In the genomic region with DNA sequence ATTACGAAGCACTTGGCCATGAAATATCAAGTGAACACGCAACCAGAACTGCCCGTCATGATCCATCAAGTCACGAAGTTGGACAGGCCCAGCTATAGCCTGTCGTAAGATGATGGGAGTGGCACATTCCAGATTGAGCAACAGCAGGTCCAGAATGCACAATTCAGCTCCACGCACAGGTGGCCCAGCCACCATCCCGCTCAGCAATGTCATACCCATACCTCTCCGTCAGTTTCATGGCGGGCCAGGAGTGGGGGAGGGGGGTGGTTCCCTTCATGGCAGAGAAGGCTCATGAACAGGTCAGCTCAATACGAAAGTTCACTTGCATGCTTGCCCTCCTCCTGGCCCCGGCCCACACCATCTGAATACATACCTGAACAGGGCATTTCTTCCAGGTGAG, we compare ENCODE assay signal across 37 cellular contexts. TPM values are rescaled to one million over a fixed set of nuclear protein-coding genes. Genes with fewer than 3 reads are reported as not detected.
"Had no signal": no experiment of that assay in that cellular context is flagged by ENCODE, and none has a peak within 500 bp of the region (broad histone marks: within the 10 kb centered on the region; RNA-seq: fewer than 3 reads in every experiment).

No MANE protein-coding gene starts in this region.

- FAIRE-seq: endometrium, endothelial cell of umbilical vein had no signal

- H3K9me3 ChIP-seq: adrenal gland, body of pancreas, colonic mucosa, esophagus squamous epithelium had no signal

- H3K4me3 ChIP-seq: adrenal gland, body of pancreas, cardiac muscle cell, colonic mucosa, esophagus squamous epithelium, gastroesophageal sphincter had no signal

- H3K27me3 ChIP-seq: adrenal gland, body of pancreas, cardiac muscle cell, colonic mucosa had no signal

- DNase-seq: activated B cell treated with CpG ODN at 0.5 μM for 24 hours; activated CD4-positive, alpha-beta T cell treated with anti-CD3 and anti-CD28 coated beads for 48 hours; activated CD4-positive, alpha-beta T cell treated with anti-CD3 and anti-CD28 coated beads, Interleukin-2, amount 50 U/mL, for 1 hour; activated CD4-positive, alpha-beta T cell treated with anti-CD3 and anti-CD28 coated beads, Interleukin-2, amount 50 U/mL, for 48 hours; activated CD8-positive, alpha-beta memory T cell treated with anti-CD3 and anti-CD28 coated beads for 24 hours; activated CD8-positive, alpha-beta T cell treated with anti-CD3 and anti-CD28 coated beads for 36 hours; activated effector memory CD4-positive, alpha-beta T cell treated with Interleukin-2 at 50 U/mL for 16 hours; activated gamma-delta T cell treated with Interleukin-2 at 50 U/mL for 16 hours; activated naive CD4-positive, alpha-beta T cell treated with anti-CD3 and anti-CD28 coated beads for 36 hours; activated naive CD8-positive, alpha-beta T cell treated with anti-CD3 and anti-CD28 coated beads for 36 hours; activated naive CD8-positive, alpha-beta T cell treated with anti-CD3 and anti-CD28 coated beads, Interleukin-2, amount 50 U/mL, for 24 hours; activated T-cell treated with anti-CD3 and anti-CD28 coated beads, Interleukin-2, amount 50 U/mL, for 4 hours; adrenal gland; amygdala; aorta; body of pancreas; central memory CD4-positive, alpha-beta T cell; cerebellar nuclear complex; colonic mucosa; effector CD8-positive, alpha-beta T cell; esophagus squamous epithelium; foreskin melanocyte; T-helper 1 cell; T-helper 17 cell; T1000; WERI-Rb-1 had no signal

- H3K27ac ChIP-seq: adrenal gland, body of pancreas, cardiac muscle cell, colonic mucosa, epithelial cell of prostate, esophagus squamous epithelium, gastroesophageal sphincter, WERI-Rb-1 had no signal

- H3K36me3 ChIP-seq: adrenal gland, cardiac muscle cell, colonic mucosa, esophagus squamous epithelium, gastroesophageal sphincter, WERI-Rb-1 had no signal

- H3K4me1 ChIP-seq: adrenal gland, body of pancreas, colonic mucosa, esophagus squamous epithelium, gastroesophageal sphincter had no signal

RNA-seq across cellular contexts. Expression of gene SMIM23, which starts 34.9 kb away (rescaled TPM):
- total RNA-seq: activated B cell treated with CpG ODN at 0.5 μM for 24 hours; activated CD8-positive, alpha-beta T cell treated with anti-CD3 and anti-CD28 coated beads for 36 hours; activated naive CD4-positive, alpha-beta T cell treated with anti-CD3 and anti-CD28 coated beads for 36 hours; activated naive CD8-positive, alpha-beta T cell treated with anti-CD3 and anti-CD28 coated beads for 36 hours; activated T-cell treated with anti-CD3 and anti-CD28 coated beads, Interleukin-2, amount 50 U/mL, for 4 hours; activated T-helper 17 cell treated with anti-CD3 and anti-CD28 coated beads, Interleukin-2, amount 50 U/mL, for 72 hours; adrenal gland; aorta; body of pancreas; cardiac muscle cell; colonic mucosa; dermis microvascular lymphatic vessel endothelial cell; endothelial cell of umbilical vein; esophagus squamous epithelium; fibroblast of lung; fibroblast of villous mesenchyme; gastroesophageal sphincter; glomerular endothelial cell; T-helper 17 cell had no signal
- polyA plus RNA-seq: adrenal gland, aorta, cardiac muscle cell, endothelial cell of umbilical vein, esophagus, fibroblast of lung had no signal
